Comparison of ENCODE assay signal across 8 cellular contexts in genomic region chr4:6270691-6271121, GRCh38. TPM values are rescaled to one million over a fixed set of nuclear protein-coding genes. Genes with fewer than 3 reads are reported as not detected.
DNase-seq lines count a peak whose midpoint lies in the region; ATAC-seq and TF ChIP-seq lines count a peak whose summit lies in the region.

No MANE protein-coding gene starts in this region.

- peaks cover 43% of the 10 kb centered on the region in 2 donors for H3K4me1 ChIP-seq in duodenal mucosa (ENCODE audit: control insufficient read depth in 1 of 2, insufficient read depth in 2 of 2, low read length in 2 of 2)

- H3K9me3 ChIP-seq in duodenal mucosa (ENCODE audit: control insufficient read depth in 1 of 2, low read length in 2 of 2), result no peaks in the 10 kb centered on the region

- H3K27me3 Mint-ChIP-seq in naive thymus-derived CD8-positive, alpha-beta T cell, result peaks cover 0 to 6% (median 2%) of the 10 kb centered on the region in 5 donors

- TF ChIP-seq CTCF in AG09309 (IDR thresholded peaks at IDR 0.05; ENCODE audit: control insufficient read depth, insufficient read depth, low read depth, low read length, missing control alignments) (no peak), LNCaP clone FGC (IDR thresholded peaks at IDR 0.05; ENCODE audit: control insufficient read depth, extremely low read depth, insufficient read depth) (no peak)

- H3K36me3 Mint-ChIP-seq in naive thymus-derived CD8-positive, alpha-beta T cell, result no peaks in the 10 kb centered on the region

- H3K4me3 Mint-ChIP-seq in naive thymus-derived CD8-positive, alpha-beta T cell, result peak overlapping the region; percentile 76 to 91 (median 88)

- no peak for DNase-seq in AG09309 (ENCODE audit: low read depth)
- no peak for DNase-seq in LNCaP clone FGC (ENCODE audit: low read depth)
- DNase-seq in naive thymus-derived CD8-positive, alpha-beta T cell, result no peak
- no peak for DNase-seq in GF-D8 (lab: John Stamatoyannopoulos, UW)
- DNase-seq in NCI-H446 treated with DMSO at 0.1 percent for 48 hours (lab: John Stamatoyannopoulos, UW), result no peak

- peak overlapping the region; percentile 83 for H3K4me3 ChIP-seq in AG09309 (ENCODE audit: control insufficient read depth, low read depth, low read length)
- H3K4me3 ChIP-seq in LNCaP clone FGC (ENCODE audit: low read depth, low read length), result peak overlapping the region; percentile 89
- peak overlapping the region; percentile 83 to 84 for H3K4me3 ChIP-seq in duodenal mucosa (ENCODE audit: low read depth in 1 of 2, low read length in 2 of 2)

- no peak overlapping the region for H3K27ac ChIP-seq in duodenal mucosa (ENCODE audit: low read depth, low read length)

- H3K27ac Mint-ChIP-seq in naive thymus-derived CD8-positive, alpha-beta T cell, result peak overlapping the region in 6 of 10 donors; percentile 20 to 78 (median 54)

- H3K9me3 Mint-ChIP-seq in naive thymus-derived CD8-positive, alpha-beta T cell, result no peaks in the 10 kb centered on the region

- peaks cover 17 to 36% (median 26%) of the 10 kb centered on the region in 4 donors for H3K4me1 Mint-ChIP-seq in naive thymus-derived CD8-positive, alpha-beta T cell

- no peaks in the 10 kb centered on the region for H3K27me3 ChIP-seq in duodenal mucosa (ENCODE audit: control insufficient read depth in 1 of 2, insufficient read depth in 2 of 2, low read length in 2 of 2)

- POLR2A ChIA-PET in naive thymus-derived CD8-positive, alpha-beta T cell (lab: Charles Lee), result interaction anchor here (0.6 kb wide), 1 partner anchor 9 kb away, joined by 4 read pairs; no protein-coding TSS in a partner anchor

- H3K36me3 ChIP-seq in duodenal mucosa (ENCODE audit: control insufficient read depth in 1 of 2, insufficient read depth in 2 of 2, low read length in 2 of 2), result no peaks in the 10 kb centered on the region

- H3K9ac ChIP-seq in duodenal mucosa (ENCODE audit: low read depth in 1 of 2, low read length in 2 of 2), result peak overlapping the region; percentile 25 to 57

- ATAC-seq in naive thymus-derived CD8-positive, alpha-beta T cell, result no peak
- no peak for ATAC-seq in HG03025 (IDR thresholded peaks at IDR 0.05; ENCODE audit: low FRiP score, unreplicated experiment)
- ATAC-seq in GM18517 (IDR thresholded peaks at IDR 0.05; ENCODE audit: unreplicated experiment), result no peak

RNA-seq across cellular contexts. Expression of gene WFS1, which starts 1.1 kb away (rescaled TPM):
- total RNA-seq in naive thymus-derived CD8-positive, alpha-beta T cell, result 1 to 10 TPM; 4.8 to 5.9 TPM
- 1 to 10 TPM; 2.9 to 5.4 (median 4.7) TPM for polyA plus RNA-seq in naive thymus-derived CD8-positive, alpha-beta T cell
